Comparison of ENCODE assay signal across 18 cellular contexts in genomic region chr11:14886509-14886908, GRCh38. TPM values are rescaled to one million over a fixed set of nuclear protein-coding genes. Genes with fewer than 3 reads are reported as not detected.
DNase-seq lines count a peak whose midpoint lies in the region; ATAC-seq and TF ChIP-seq lines count a peak whose summit lies in the region.
"Had no signal": no experiment of that assay in that cellular context is flagged by ENCODE, and none has a peak within 500 bp of the region (broad histone marks: within the 10 kb centered on the region; RNA-seq: fewer than 3 reads in every experiment).

No MANE protein-coding gene starts in this region.

- H3K36me3 ChIP-seq in CD8-positive, alpha-beta T cell (ENCODE audit: insufficient read depth, low read length): no peaks in the 10 kb centered on the region

- intact Hi-C loops in CD8-positive, alpha-beta T cell (cut with DNase I, micrococcal nuclease): loop anchor here in 1 of 2 experiments (5.0 kb wide), 2 partner anchors 94 to 529 kb away; partner anchors contain the start of gene RRAS2
- intact Hi-C loops in activated T-helper 2 cell treated with anti-CD3 and anti-CD28 coated beads, Interferon-gamma antibody, Interleukin-2, Interleukin-4, amounts not matched to agents 10 μg/mL and 5 μg/mL and 100 μg/mL, durations not matched to agents 14 hours and 24 hours and 36 hours (cut with micrococcal nuclease): no loop called here

- peaks cover 17% of the 10 kb centered on the region for H3K36me3 Mint-ChIP-seq in CD8-positive, alpha-beta T cell
- peaks cover 19% of the 10 kb centered on the region for H3K36me3 Mint-ChIP-seq in progenitor cell of endocrine pancreas (ENCODE audit: insufficient read depth)
- peaks cover 65% of the 10 kb centered on the region for H3K36me3 Mint-ChIP-seq in activated T-helper 2 cell treated with anti-CD3 and anti-CD28 coated beads, Interferon-gamma antibody, Interleukin-2, Interleukin-4, amounts not matched to agents 10 μg/mL and 5 μg/mL and 100 μg/mL, durations not matched to agents 14 hours and 24 hours and 36 hours (ENCODE audit: low read depth)

- no peak overlapping the region for H3K4me3 ChIP-seq in CD8-positive, alpha-beta T cell (ENCODE audit: low read depth, low read length)
- H3K4me3 ChIP-seq: BLaER1 treated with 17β-estradiol and CSF1 and Interleukin-3, amounts not matched to agents 10 nM and 100 nM; SK-N-MC had no signal

- peak overlapping the region; percentile 10 for H3K27ac Mint-ChIP-seq in CD8-positive, alpha-beta T cell
- H3K27ac Mint-ChIP-seq in progenitor cell of endocrine pancreas: peak overlapping the region; percentile 63
- no peak overlapping the region for H3K27ac Mint-ChIP-seq in activated T-helper 2 cell treated with anti-CD3 and anti-CD28 coated beads, Interferon-gamma antibody, Interleukin-2, Interleukin-4, amounts not matched to agents 10 μg/mL and 5 μg/mL and 100 μg/mL, durations not matched to agents 14 hours and 24 hours and 36 hours
- H3K27ac Mint-ChIP-seq: HFFc6 had no signal

- DNase-seq in CD8-positive, alpha-beta T cell: no peak
- DNase-seq in HuH-7 (ENCODE audit: low spot score) (peak; percentile 36), iPS-NIHi7 (ENCODE audit: extremely low spot score) (peak; percentile 8), progenitor cell of endocrine pancreas (ENCODE audit: low spot score, unreplicated experiment) (no peak), NOMO-1 treated with dmso at 0.1 percent for 144 hours (lab: John Stamatoyannopoulos, UW; ENCODE audit: unreplicated experiment) (no peak), NCI-H146 (lab: John Stamatoyannopoulos, UW) (no peak), KG1 (lab: John Stamatoyannopoulos, UW) (no peak)
- no peak for DNase-seq in activated T-helper 2 cell treated with anti-CD3 and anti-CD28 coated beads, Interferon-gamma antibody, Interleukin-2, Interleukin-4, amounts not matched to agents 10 μg/mL and 5 μg/mL and 100 μg/mL, durations not matched to agents 14 hours and 24 hours and 36 hours (ENCODE audit: low spot score)
- DNase-seq: DMS79 treated with DMSO at 0.1 percent for 48 hours, HFFc6, NCI-H1105, NCI-H1694, NCI-H2081 treated with DMSO at 0.1 percent for 48 hours, NCI-H446 treated with DMSO at 0.1 percent for 48 hours, NCI-H69, SHP77 had no signal

- no peak for ATAC-seq in CD8-positive, alpha-beta T cell

- H3K9me3 Mint-ChIP-seq in CD8-positive, alpha-beta T cell: peaks cover 3% of the 10 kb centered on the region
- peaks cover 8% of the 10 kb centered on the region for H3K9me3 Mint-ChIP-seq in progenitor cell of endocrine pancreas (ENCODE audit: low read depth)
- H3K9me3 Mint-ChIP-seq in activated T-helper 2 cell treated with anti-CD3 and anti-CD28 coated beads, Interferon-gamma antibody, Interleukin-2, Interleukin-4, amounts not matched to agents 10 μg/mL and 5 μg/mL and 100 μg/mL, durations not matched to agents 14 hours and 24 hours and 36 hours: peaks cover 9% of the 10 kb centered on the region
- H3K9me3 Mint-ChIP-seq: HFFc6 had no signal

- CTCF ChIA-PET in CD8-positive, alpha-beta T cell (lab: Charles Lee): no interaction called here

- no peaks in the 10 kb centered on the region for H3K9me3 ChIP-seq in CD8-positive, alpha-beta T cell (ENCODE audit: low read length)

- H3K27me3 Mint-ChIP-seq in CD8-positive, alpha-beta T cell (ENCODE audit: low read depth): no peaks in the 10 kb centered on the region
- H3K27me3 Mint-ChIP-seq in progenitor cell of endocrine pancreas: peaks cover 6% of the 10 kb centered on the region
- H3K27me3 Mint-ChIP-seq in activated T-helper 2 cell treated with anti-CD3 and anti-CD28 coated beads, Interferon-gamma antibody, Interleukin-2, Interleukin-4, amounts not matched to agents 10 μg/mL and 5 μg/mL and 100 μg/mL, durations not matched to agents 14 hours and 24 hours and 36 hours (ENCODE audit: low read depth): no peaks in the 10 kb centered on the region

- H3K4me1 ChIP-seq in CD8-positive, alpha-beta T cell (ENCODE audit: insufficient read depth, low read length): peaks cover 10% of the 10 kb centered on the region

- no peak overlapping the region for H3K4me3 Mint-ChIP-seq in CD8-positive, alpha-beta T cell
- H3K4me3 Mint-ChIP-seq in progenitor cell of endocrine pancreas (ENCODE audit: low read depth): no peak overlapping the region
- H3K4me3 Mint-ChIP-seq in activated T-helper 2 cell treated with anti-CD3 and anti-CD28 coated beads, Interferon-gamma antibody, Interleukin-2, Interleukin-4, amounts not matched to agents 10 μg/mL and 5 μg/mL and 100 μg/mL, durations not matched to agents 14 hours and 24 hours and 36 hours (ENCODE audit: low read depth): no peak overlapping the region
- H3K4me3 Mint-ChIP-seq: HFFc6 had no signal

- no peaks in the 10 kb centered on the region for H3K27me3 ChIP-seq in CD8-positive, alpha-beta T cell (ENCODE audit: insufficient read depth, low read length)
- H3K27me3 ChIP-seq: BLaER1 treated with 17β-estradiol and CSF1 and Interleukin-3, amounts not matched to agents 10 nM and 100 nM had no signal

- H3K27ac ChIP-seq in CD8-positive, alpha-beta T cell (ENCODE audit: low read depth, low read length): no peak overlapping the region
- H3K27ac ChIP-seq: BLaER1 treated with 17β-estradiol and CSF1 and Interleukin-3, amounts not matched to agents 10 nM and 100 nM; SK-N-MC had no signal

- peaks cover 55% of the 10 kb centered on the region for H3K4me1 Mint-ChIP-seq in CD8-positive, alpha-beta T cell (ENCODE audit: low read depth)
- peaks cover 25% of the 10 kb centered on the region for H3K4me1 Mint-ChIP-seq in progenitor cell of endocrine pancreas (ENCODE audit: low read depth)
- peaks cover 38% of the 10 kb centered on the region for H3K4me1 Mint-ChIP-seq in activated T-helper 2 cell treated with anti-CD3 and anti-CD28 coated beads, Interferon-gamma antibody, Interleukin-2, Interleukin-4, amounts not matched to agents 10 μg/mL and 5 μg/mL and 100 μg/mL, durations not matched to agents 14 hours and 24 hours and 36 hours (ENCODE audit: low read depth)

- POLR2A ChIA-PET in CD8-positive, alpha-beta T cell (lab: Charles Lee): no interaction called here

- TF ChIP-seq CTCF in CD8-positive, alpha-beta T cell (IDR thresholded peaks at IDR 0.05): no peak
- TF ChIP-seq CTCF in progenitor cell of endocrine pancreas (IDR thresholded peaks at IDR 0.05; ENCODE audit: unreplicated experiment): no peak

RNA-seq across cellular contexts. Expression of gene CYP2R1, which starts 5.5 kb away (rescaled TPM):
- 10 to 100 TPM; 10.7 to 12.6 TPM for total RNA-seq in CD8-positive, alpha-beta T cell
- 13.4 and 14.9 TPM in 2 replicates for total RNA-seq in progenitor cell of endocrine pancreas
- total RNA-seq in activated T-helper 2 cell treated with anti-CD3 and anti-CD28 coated beads, Interferon-gamma antibody, Interleukin-2, Interleukin-4, amounts not matched to agents 10 μg/mL and 5 μg/mL and 100 μg/mL, durations not matched to agents 14 hours and 24 hours and 36 hours: 18.2 and 20.8 TPM in 2 replicates

Comparison
In these comparisons a context has a peak if more than half of its experiments do, and no peak if none do; other contexts are left out.
1. DNase-seq: peak in HuH-7 (single experiment) and iPS-NIHi7 (single experiment); none in CD8-positive, alpha-beta T cell (0 of 7), progenitor cell of endocrine pancreas (single experiment), NOMO-1 treated with dmso at 0.1 percent for 144 hours (single experiment), activated T-helper 2 cell treated with anti-CD3 and anti-CD28 coated beads, Interferon-gamma antibody, Interleukin-2, Interleukin-4, amounts not matched to agents 10 μg/mL and 5 μg/mL and 100 μg/mL, durations not matched to agents 14 hours and 24 hours and 36 hours (single experiment), NCI-H146 (single experiment) and KG1 (single experiment).